10 cellular contexts compared by ENCODE assay signal in the genomic region with DNA sequence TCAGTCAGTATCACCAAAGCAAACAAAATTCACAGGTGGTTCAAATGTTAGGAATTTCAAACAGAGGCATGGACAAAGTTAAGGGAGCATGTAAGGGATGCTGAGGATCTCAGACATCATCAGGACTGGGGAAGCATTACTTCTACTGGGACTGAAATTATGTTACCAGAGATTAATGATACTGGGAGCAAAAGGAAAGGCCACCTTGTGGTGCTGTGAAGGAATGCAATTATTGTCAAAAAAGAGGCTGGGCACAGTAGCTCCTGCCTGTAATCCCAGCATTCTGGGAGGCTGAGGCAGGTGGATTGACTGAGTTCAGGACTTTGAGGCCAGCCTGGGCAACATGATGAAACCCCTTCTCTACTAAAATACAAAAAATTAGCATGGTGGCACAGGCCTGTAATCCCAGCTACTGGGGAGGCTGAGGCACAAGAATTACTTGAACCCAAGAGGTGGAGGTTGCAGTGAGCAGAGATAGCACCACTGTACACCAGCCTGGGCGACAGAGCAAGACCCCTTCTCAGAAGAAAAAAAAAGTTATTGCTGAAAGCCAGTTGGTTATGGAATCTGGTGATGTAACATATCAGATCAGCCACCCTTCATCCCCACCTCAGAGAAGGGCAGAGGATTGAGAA.
A peak's percentile ranks its signal among the peaks of the same experiment; 100 is the strongest.
DNase-seq lines count a peak whose midpoint lies in the region; ATAC-seq and TF ChIP-seq lines count a peak whose summit lies in the region.
"Had no signal": no experiment of that assay in that cellular context is flagged by ENCODE, and none has a peak within 500 bp of the region (broad histone marks: within the 10 kb centered on the region; RNA-seq: fewer than 3 reads in every experiment).

No MANE protein-coding gene starts in this region.

- TF ChIP-seq POLR2A in esophagus muscularis mucosa (IDR thresholded peaks at IDR 0.05; ENCODE audit: low read depth), result no peak

- no peaks in the 10 kb centered on the region for H3K27me3 ChIP-seq in OCI-LY3 (ENCODE audit: low read depth, low read length)
- no peaks in the 10 kb centered on the region for H3K27me3 ChIP-seq in esophagus muscularis mucosa

- TF ChIP-seq CTCF in OCI-LY3 (IDR thresholded peaks at IDR 0.05; ENCODE audit: low read depth, low read length) (peak; percentile 56), esophagus muscularis mucosa (IDR thresholded peaks at IDR 0.05) (peak; percentile 5 to 44 (median 23))

- H3K9me3 Mint-ChIP-seq in stimulated activated naive B cell treated with anti-CD40 and anti-IgM and Interleukin-4, amounts not matched to agents 10 μg/mL and 1 μg/mL and 100 μg/mL, for 72 hours, result no peaks in the 10 kb centered on the region

- 86% methylated on average over 1 of the region's 1 CpG for WGBS in esophagus muscularis mucosa

- no peak for TF ChIP-seq EP300 in esophagus muscularis mucosa (IDR thresholded peaks at IDR 0.05)

- no peak overlapping the region for H3K4me3 Mint-ChIP-seq in stimulated activated naive B cell treated with anti-CD40 and anti-IgM and Interleukin-4, amounts not matched to agents 10 μg/mL and 1 μg/mL and 100 μg/mL, for 72 hours

- no peaks in the 10 kb centered on the region for H3K27me3 Mint-ChIP-seq in stimulated activated naive B cell treated with anti-CD40 and anti-IgM and Interleukin-4, amounts not matched to agents 10 μg/mL and 1 μg/mL and 100 μg/mL, for 72 hours

- H3K36me3 ChIP-seq in OCI-LY3 (replicated peaks; ENCODE audit: low read depth, low read length), result no peaks in the 10 kb centered on the region
- no peaks in the 10 kb centered on the region for H3K36me3 ChIP-seq in esophagus muscularis mucosa

- H3K9me3 ChIP-seq in OCI-LY3 (ENCODE audit: insufficient read depth, low read length), result no peaks in the 10 kb centered on the region
- no peaks in the 10 kb centered on the region for H3K9me3 ChIP-seq in esophagus muscularis mucosa

- no peaks in the 10 kb centered on the region for H3K79me2 ChIP-seq in OCI-LY3 (ENCODE audit: low read length)

- no peak overlapping the region for H3K27ac ChIP-seq in OCI-LY3 (ENCODE audit: low read length)
- no peak overlapping the region for H3K27ac ChIP-seq in esophagus muscularis mucosa (replicated peaks in 1 of 4)

- no peaks in the 10 kb centered on the region for H3K36me3 Mint-ChIP-seq in stimulated activated naive B cell treated with anti-CD40 and anti-IgM and Interleukin-4, amounts not matched to agents 10 μg/mL and 1 μg/mL and 100 μg/mL, for 72 hours

- ATAC-seq in stimulated activated naive B cell treated with anti-CD40 and anti-IgM and Interleukin-4, amounts not matched to agents 10 μg/mL and 1 μg/mL and 100 μg/mL, for 72 hours (replicated peaks), result peak; percentile 33 to 51

- no peaks in the 10 kb centered on the region for H4K20me1 ChIP-seq in OCI-LY3 (ENCODE audit: insufficient read depth, low read length)

- intact Hi-C loops in esophagus muscularis mucosa (cut with DNase I), result no loop called here

- H2AFZ ChIP-seq in OCI-LY3 (ENCODE audit: low read depth, low read length), result no peak overlapping the region

- H3K4me1 ChIP-seq in OCI-LY3 (ENCODE audit: low read length), result no peaks in the 10 kb centered on the region
- no peaks in the 10 kb centered on the region for H3K4me1 ChIP-seq in esophagus muscularis mucosa

- no peaks in the 10 kb centered on the region for H3K4me1 Mint-ChIP-seq in stimulated activated naive B cell treated with anti-CD40 and anti-IgM and Interleukin-4, amounts not matched to agents 10 μg/mL and 1 μg/mL and 100 μg/mL, for 72 hours

- H3K9ac ChIP-seq in OCI-LY3 (ENCODE audit: low read length), result no peak overlapping the region

- no peak overlapping the region for H3K4me3 ChIP-seq in OCI-LY3 (ENCODE audit: low read length)
- no peak overlapping the region for H3K4me3 ChIP-seq in esophagus muscularis mucosa
- H3K4me3 ChIP-seq: lung had no signal

- H3K27ac Mint-ChIP-seq in stimulated activated naive B cell treated with anti-CD40 and anti-IgM and Interleukin-4, amounts not matched to agents 10 μg/mL and 1 μg/mL and 100 μg/mL, for 72 hours, result no peak overlapping the region

- DNase-seq in DMS 273 (lab: John Stamatoyannopoulos, UW; ENCODE audit: unreplicated experiment) (peak; percentile 6), DMS 273 treated with DMSO at 0.1 percent for 48 hours (lab: John Stamatoyannopoulos, UW) (no peak), esophagus muscularis mucosa (ENCODE audit: extremely low spot score) (no peak), NCI-H1092 treated with DMSO at 0.1 percent for 48 hours (lab: John Stamatoyannopoulos, UW) (no peak), 8988T (no peak), T-helper 1 cell (no peak)
- DNase-seq in stimulated activated naive B cell treated with anti-CD40 and anti-IgM and Interleukin-4, amounts not matched to agents 10 μg/mL and 1 μg/mL and 100 μg/mL, for 72 hours, result no peak
- DNase-seq: NCI-H510A had no signal

- H3K4me2 ChIP-seq in OCI-LY3 (ENCODE audit: low read length), result no peak overlapping the region
